26 cellular contexts compared by ENCODE assay signal in genomic region chr3:7543294-7543693, GRCh38.
DNase-seq lines count a peak whose midpoint lies in the region; ATAC-seq and TF ChIP-seq lines count a peak whose summit lies in the region.
"Had no signal": no experiment of that assay in that cellular context is flagged by ENCODE, and none has a peak within 500 bp of the region (broad histone marks: within the 10 kb centered on the region; RNA-seq: fewer than 3 reads in every experiment).

No MANE protein-coding gene starts in this region.

- DNase-seq in NCI-H146 (lab: John Stamatoyannopoulos, UW) (peak; percentile 7), NCI-H146 treated with DMSO at 0.1 percent for 48 hours (lab: John Stamatoyannopoulos, UW; ENCODE audit: unreplicated experiment) (no peak), G401 (ENCODE audit: low spot score) (peak; percentile 4), RWPE2 (ENCODE audit: low spot score) (no peak), epithelial cell of proximal tubule (ENCODE audit: low read depth) (no peak), coronary artery (ENCODE audit: low spot score) (no peak), upper lobe of left lung (no peak)
- DNase-seq: activated CD4-positive, alpha-beta T cell treated with anti-CD3 and anti-CD28 coated beads for 36 hours; activated CD8-positive, alpha-beta memory T cell treated with anti-CD3 and anti-CD28 coated beads for 24 hours; activated gamma-delta T cell; activated naive CD8-positive, alpha-beta T cell treated with anti-CD3 and anti-CD28 coated beads, Interleukin-2, amount 10 ng/mL, durations not matched to agents 7 days and 5 days; activated T-cell treated with anti-CD3 and anti-CD28 coated beads, Interleukin-2, amount 50 U/mL, for 1 hour; CD8-positive, alpha-beta T cell; DMS53; lower lobe of right lung; mucosa of descending colon; NCI-H1048; NCI-H526; stimulated activated naive CD4-positive, alpha-beta T cell treated with Interleukin-2 at 50 U/mL for 16 hours; T-helper 2 cell; testis had no signal

- H3K27me3 ChIP-seq in RWPE2 (ENCODE audit: insufficient read depth, poor library complexity, severe bottlenecking) (no peaks in the 10 kb centered on the region), upper lobe of left lung (no peaks in the 10 kb centered on the region)
- H3K27me3 ChIP-seq: ascending aorta, testis had no signal

- no peaks in the 10 kb centered on the region for H3K36me3 ChIP-seq in RWPE2 (ENCODE audit: low read depth)
- no peaks in the 10 kb centered on the region for H3K36me3 ChIP-seq in upper lobe of left lung
- H3K36me3 ChIP-seq: ascending aorta, lower lobe of right lung had no signal

- in situ Hi-C loops in G401 (cut with HindIII; ENCODE audit: low sequenced_read_pairs) = no loop called here

- WGBS in upper lobe of left lung, 2 donors = 34 to 50% methylated on average over 3 of the region's 3 CpGs

- H3K4me1 ChIP-seq in RWPE2 (ENCODE audit: insufficient read depth, poor library complexity, severe bottlenecking) (no peaks in the 10 kb centered on the region), upper lobe of left lung (no peaks in the 10 kb centered on the region)
- H3K4me1 ChIP-seq: lower lobe of right lung, testis had no signal

- no peaks in the 10 kb centered on the region for H3K9me3 ChIP-seq in RWPE2 (ENCODE audit: severe bottlenecking)
- no peaks in the 10 kb centered on the region for H3K9me3 ChIP-seq in upper lobe of left lung
- H3K9me3 ChIP-seq: ascending aorta, lower lobe of right lung, mucosa of descending colon, testis had no signal

- no peak overlapping the region for H3K4me3 ChIP-seq in RWPE2 (ENCODE audit: severe bottlenecking)
- H3K4me3 ChIP-seq in epithelial cell of proximal tubule (ENCODE audit: low read depth, low read length) = no peak overlapping the region
- H3K4me3 ChIP-seq in coronary artery = no peak overlapping the region
- no peak overlapping the region for H3K4me3 ChIP-seq in upper lobe of left lung
- H3K4me3 ChIP-seq: ascending aorta, lower lobe of right lung, mucosa of descending colon, testis had no signal

- TF ChIP-seq CTCF in RWPE2 (IDR thresholded peaks at IDR 0.05; ENCODE audit: poor library complexity, severe bottlenecking) (peak; percentile 32), epithelial cell of proximal tubule (conservative IDR thresholded peaks at IDR 0.05; ENCODE audit: low read depth, low read length) (peak; percentile 28), coronary artery (IDR thresholded peaks at IDR 0.05) (no peak), upper lobe of left lung (IDR thresholded peaks at IDR 0.05) (no peak)

- TF ChIP-seq POLR2A in upper lobe of left lung (IDR thresholded peaks at IDR 0.05) = no peak

- ATAC-seq in RWPE2 (ENCODE audit: low read depth) (no peak), GM21515 (IDR thresholded peaks at IDR 0.05; ENCODE audit: unreplicated experiment) (no peak), upper lobe of left lung (ENCODE audit: low FRiP score in 2 of 2) (no peak)
- ATAC-seq: activated CD4-positive, alpha-beta T cell treated with anti-CD3 and anti-CD28 coated beads for 36 hours; CD8-positive, alpha-beta T cell; lower lobe of right lung; mucosa of descending colon; natural killer cell treated with Interleukin-12 subunit alpha and Interleukin-12 subunit beta and Interleukin-15 and Interleukin-18, amount 100 ng/mL, for 72 hours had no signal

- no peak for TF ChIP-seq EP300 in upper lobe of left lung (IDR thresholded peaks at IDR 0.05)

- H3K27ac ChIP-seq in RWPE2 (ENCODE audit: poor library complexity, severe bottlenecking) (no peak overlapping the region), coronary artery (no peak overlapping the region), upper lobe of left lung (no peak overlapping the region)
- H3K27ac ChIP-seq: ascending aorta, epithelial cell of prostate, lower lobe of right lung, RWPE1, testis had no signal

Comparison
In these comparisons a context has a peak if more than half of its experiments do, and no peak if none do; other contexts are left out.
1. DNase-seq: peak in NCI-H146 (single experiment) and G401 (single experiment); none in NCI-H146 treated with DMSO at 0.1 percent for 48 hours (single experiment), RWPE2 (single experiment), epithelial cell of proximal tubule (single experiment), coronary artery (single experiment) and upper lobe of left lung (0 of 2).
2. CTCF ChIP-seq: peak in RWPE2 (single experiment) and epithelial cell of proximal tubule (single experiment); none in coronary artery (single experiment) and upper lobe of left lung (0 of 6).